In the genomic region with DNA sequence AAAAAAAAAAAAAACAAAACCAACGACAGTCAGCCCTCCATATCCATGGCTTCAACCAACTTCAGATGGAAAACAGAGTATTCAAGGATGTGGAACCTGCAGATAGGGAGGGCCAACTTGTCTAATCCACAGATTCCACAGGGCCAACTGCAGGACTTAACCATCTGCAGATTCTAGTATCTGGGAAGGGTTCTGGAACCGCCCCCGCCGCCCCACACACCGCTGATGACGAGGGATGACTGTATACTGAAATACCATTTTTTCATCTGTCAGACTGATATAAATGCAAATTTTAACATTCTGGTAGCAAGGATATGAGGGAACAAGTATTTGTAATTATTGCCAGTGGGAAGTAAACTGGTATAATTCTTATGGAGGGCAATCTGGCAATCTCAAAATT, we compare ENCODE assay signal across 25 cellular contexts.
"Had no signal": no experiment of that assay in that cellular context is flagged by ENCODE, and none has a peak within 500 bp of the region (broad histone marks: within the 10 kb centered on the region; RNA-seq: fewer than 3 reads in every experiment).

No MANE protein-coding gene starts in this region.

- H3K4me3 ChIP-seq: gastrocnemius medialis, pancreas, psoas muscle, sigmoid colon, suprapubic skin, tibial nerve had no signal

- H3K27me3 Mint-ChIP-seq: activated CD8-positive, alpha-beta T cell treated with anti-CD3 and anti-CD28 coated beads for 36 hours; activated naive CD8-positive, alpha-beta T cell treated with anti-CD3 and anti-CD28 coated beads, Interleukin-2, amount 10 ng/mL, durations not matched to agents 7 days and 5 days; naive B cell had no signal

- H3K4me3 Mint-ChIP-seq: activated CD8-positive, alpha-beta T cell treated with anti-CD3 and anti-CD28 coated beads for 36 hours; activated naive CD4-positive, alpha-beta T cell treated with anti-CD3 and anti-CD28 coated beads for 36 hours; activated naive CD8-positive, alpha-beta T cell treated with anti-CD3 and anti-CD28 coated beads, Interleukin-2, amount 10 ng/mL, durations not matched to agents 7 days and 5 days; activated T-helper 1 cell treated with anti-CD3 and anti-CD28 coated beads, Interleukin-12 subunit alpha, Interleukin-12 subunit beta, Interleukin-2, Interleukin-4 antibody, amounts not matched to agents 30 ng/mL and 10 ng/mL and 1 ng/mL, durations not matched to agents 14 hours and 24 hours and 36 hours had no signal

- H3K9me3 Mint-ChIP-seq: activated CD8-positive, alpha-beta T cell treated with anti-CD3 and anti-CD28 coated beads for 36 hours; activated naive CD4-positive, alpha-beta T cell treated with anti-CD3 and anti-CD28 coated beads for 36 hours; activated naive CD8-positive, alpha-beta T cell treated with anti-CD3 and anti-CD28 coated beads, Interleukin-2, amount 10 ng/mL, durations not matched to agents 7 days and 5 days; activated T-helper 1 cell treated with anti-CD3 and anti-CD28 coated beads, Interleukin-12 subunit alpha, Interleukin-12 subunit beta, Interleukin-2, Interleukin-4 antibody, amounts not matched to agents 30 ng/mL and 10 ng/mL and 1 ng/mL, durations not matched to agents 14 hours and 24 hours and 36 hours; naive B cell had no signal

- H3K27ac ChIP-seq: epithelial cell of prostate, gastrocnemius medialis, pancreas, psoas muscle, sigmoid colon, suprapubic skin, tibial nerve had no signal

- DNase-seq: activated CD4-positive, alpha-beta T cell treated with anti-CD3 and anti-CD28 coated beads, Interleukin-2, amount 50 U/mL, for 1 hour; activated CD4-positive, CD25-positive, alpha-beta regulatory T cell treated with anti-CD3 and anti-CD28 coated beads, Interleukin-2, amount 50 U/mL, for 72 hours; activated CD8-positive, alpha-beta T cell treated with anti-CD3 and anti-CD28 coated beads for 36 hours; activated effector memory CD4-positive, alpha-beta T cell treated with anti-CD3 and anti-CD28 coated beads, Interleukin-2, amount 50 U/mL, for 16 hours; activated naive CD4-positive, alpha-beta T cell treated with anti-CD3 and anti-CD28 coated beads for 36 hours; activated naive CD8-positive, alpha-beta T cell treated with anti-CD3 and anti-CD28 coated beads, Interleukin-2, amount 10 ng/mL, durations not matched to agents 7 days and 5 days; amniotic stem cell; effector CD4-positive, alpha-beta T cell; gastrocnemius medialis; left colon; mammary epithelial cell; naive B cell; pancreas; psoas muscle; sigmoid colon; small intestine; stimulated activated CD4-positive, alpha-beta T cell treated with anti-CD3 and anti-CD28 coated beads, Interleukin-4, amount 100 ng/mL, for 4 hours; stimulated activated CD8-positive, alpha-beta memory T cell treated with anti-CD3 and anti-CD28 coated beads, Interleukin-4, amount 100 ng/mL, for 48 hours; stimulated activated naive CD4-positive, alpha-beta T cell; SW 1271; T-helper 2 cell had no signal

- ATAC-seq: activated CD8-positive, alpha-beta T cell treated with anti-CD3 and anti-CD28 coated beads for 36 hours; gastrocnemius medialis; left colon; pancreas; psoas muscle had no signal

- H3K27ac Mint-ChIP-seq: activated CD8-positive, alpha-beta T cell treated with anti-CD3 and anti-CD28 coated beads for 36 hours; activated naive CD4-positive, alpha-beta T cell treated with anti-CD3 and anti-CD28 coated beads for 36 hours; activated naive CD8-positive, alpha-beta T cell treated with anti-CD3 and anti-CD28 coated beads, Interleukin-2, amount 10 ng/mL, durations not matched to agents 7 days and 5 days; activated T-helper 1 cell treated with anti-CD3 and anti-CD28 coated beads, Interleukin-12 subunit alpha, Interleukin-12 subunit beta, Interleukin-2, Interleukin-4 antibody, amounts not matched to agents 30 ng/mL and 10 ng/mL and 1 ng/mL, durations not matched to agents 14 hours and 24 hours and 36 hours had no signal
